2 cellular contexts compared by ENCODE assay signal in genomic region chr11:59857444-59858434, GRCh38.
TF ChIP-seq lines count a peak whose summit lies in the region.

No MANE protein-coding gene starts in this region.

TF ChIP-seq in A549, 52 proteins besides CTCF, POLR2A, EP300 and RAD21 (continued from another document):
- TF ChIP-seq GATA3 (IDR thresholded peaks at IDR 0.05; ENCODE audit: borderline replicate concordance) = peak; percentile 26; the same call in 1 of the 2 replicates
- no peak for TF ChIP-seq CBX2 (IDR thresholded peaks at IDR 0.05; ENCODE audit: borderline replicate concordance, low read depth)
- no peak for TF ChIP-seq BHLHE40 (IDR thresholded peaks at IDR 0.05; ENCODE audit: low read depth, low read length)
- no peak for TF ChIP-seq RARB (CRISPR knock-in tag; IDR thresholded peaks at IDR 0.05)
- no peak for TF ChIP-seq HOXA7 (CRISPR knock-in tag; IDR thresholded peaks at IDR 0.05)
- no peak for TF ChIP-seq NPAS2 (CRISPR knock-in tag; IDR thresholded peaks at IDR 0.05; ENCODE audit: borderline replicate concordance)
- TF ChIP-seq ATOH8 (CRISPR knock-in tag; IDR thresholded peaks at IDR 0.05; ENCODE audit: low read depth) = no peak
- TF ChIP-seq NR3C1 (IDR thresholded peaks at IDR 0.05) = no peak
- TF ChIP-seq FOSL2 (IDR thresholded peaks at IDR 0.05) = no peak
- peak; percentile 44; the same call in 1 of the 2 replicates for TF ChIP-seq FOSL2 (CRISPR knock-in tag; IDR thresholded peaks at IDR 0.05)

TF ChIP-seq in GM23338, 12 proteins besides CTCF, POLR2A, EP300 and RAD21 (continued from another document):
- TF ChIP-seq ZNF462 (CRISPR knock-in tag; IDR thresholded peaks at IDR 0.05) = no peak
- no peak for TF ChIP-seq ETS1 (IDR thresholded peaks at IDR 0.05)
- no peak for TF ChIP-seq CREB1 (CRISPR knock-in tag; IDR thresholded peaks at IDR 0.05; ENCODE audit: low read depth)
- TF ChIP-seq STAT1 (IDR thresholded peaks at IDR 0.05; ENCODE audit: unreplicated experiment) = no peak
- no peak for TF ChIP-seq REST (IDR thresholded peaks at IDR 0.05; ENCODE audit: unreplicated experiment)
- no peak for TF ChIP-seq POLR2AphosphoS5 (IDR thresholded peaks at IDR 0.05; ENCODE audit: low read depth)
- no peak for TF ChIP-seq ZNF114 (CRISPR knock-in tag; IDR thresholded peaks at IDR 0.05)
